In genomic region chr1:234433563-234434285, GRCh38 we compare ENCODE assay signal across 9 cellular contexts. TPM values are rescaled to one million over a fixed set of nuclear protein-coding genes. Genes with fewer than 3 reads are reported as not detected.
DNase-seq lines count a peak whose midpoint lies in the region; ATAC-seq, FAIRE-seq and TF ChIP-seq lines count a peak whose summit lies in the region.
"Had no signal": no experiment of that assay in that cellular context is flagged by ENCODE, and none has a peak within 500 bp of the region (broad histone marks: within the 10 kb centered on the region; RNA-seq: fewer than 3 reads in every experiment).

No MANE protein-coding gene starts in this region.

- H3K36me3 ChIP-seq in endothelial cell of umbilical vein (ENCODE audit: control insufficient read depth in 2 of 2, extremely low read depth in 1 of 2, insufficient read depth in 2 of 2, low read length in 2 of 2) = no peaks in the 10 kb centered on the region
- no peaks in the 10 kb centered on the region for H3K36me3 ChIP-seq in MM.1S (replicated peaks; ENCODE audit: insufficient read depth, low read length)
- H3K36me3 ChIP-seq in left ventricle myocardium inferior = peaks cover 39% of the 10 kb centered on the region

- H3K9ac ChIP-seq in endothelial cell of umbilical vein (replicated peaks; ENCODE audit: extremely low read depth, insufficient read depth, low read length) (no peak overlapping the region), MM.1S (ENCODE audit: low read length) (no peak overlapping the region)

- H4K20me1 ChIP-seq in endothelial cell of umbilical vein (replicated peaks; ENCODE audit: control insufficient read depth, extremely low read depth, insufficient read depth, low read length) = no peaks in the 10 kb centered on the region
- H4K20me1 ChIP-seq in MM.1S (ENCODE audit: insufficient read depth, low read length) = no peaks in the 10 kb centered on the region

- ATAC-seq in GM18861 (IDR thresholded peaks at IDR 0.05; ENCODE audit: unreplicated experiment) (peak; percentile 51), HG03442 (IDR thresholded peaks at IDR 0.05; ENCODE audit: unreplicated experiment) (peak; percentile 96), GM21528 (IDR thresholded peaks at IDR 0.05; ENCODE audit: low FRiP score, unreplicated experiment) (no peak)

- H3K9me1 ChIP-seq in endothelial cell of umbilical vein (replicated peaks; ENCODE audit: control insufficient read depth, extremely low read depth, insufficient read depth, low read length) = no peaks in the 10 kb centered on the region

- dilution Hi-C loops in endothelial cell of umbilical vein (cut with MboI; ENCODE audit: extremely low pct_ligation_motif_present, low sequenced_read_pairs) = no loop called here

- POLR2A ChIA-PET in AG04450 (lab: Yijun Ruan, JAX) = no interaction called here
- POLR2A ChIA-PET in endothelial cell of umbilical vein (lab: Charles Lee) = no interaction called here

- H3K4me3 ChIP-seq in AG04450 (ENCODE audit: low read depth, low read length) (no peak overlapping the region), endothelial cell of umbilical vein (replicated peaks in 1 of 3; ENCODE audit: insufficient read depth in 1 of 3, low read depth in 1 of 3, low read length in 3 of 3) (no peak overlapping the region), MM.1S (ENCODE audit: low read length) (no peak overlapping the region), left ventricle myocardium inferior (no peak overlapping the region)
- H3K4me3 ChIP-seq: esophagus squamous epithelium had no signal

- intact Hi-C loops in endothelial cell of umbilical vein (cut with micrococcal nuclease) (no loop called here), left ventricle myocardium inferior (cut with micrococcal nuclease) (no loop called here)

- H2AFZ ChIP-seq in endothelial cell of umbilical vein (ENCODE audit: low read depth, low read length) (peak overlapping the region; percentile 33), MM.1S (ENCODE audit: low read length) (no peak overlapping the region)

- no peak for TF ChIP-seq POLR2A in endothelial cell of umbilical vein (IDR thresholded peaks at IDR 0.05; ENCODE audit: low read depth, low read length)

- no TSS peak for BruUV-seq in endothelial cell of umbilical vein (replicated peaks; lab: Mats Ljungman, UMichigan)

- DNase-seq in AG04450 (ENCODE audit: low read depth, low spot score) (peak; percentile 18), endothelial cell of umbilical vein (ENCODE audit: low read depth, low spot score) (peak; percentile 38), frontal cortex (ENCODE audit: low spot score in 2 of 2) (no peak), MM.1S (no peak), left ventricle myocardium inferior (no peak)
- DNase-seq: esophagus squamous epithelium had no signal

- H3K27me3 ChIP-seq in AG04450 (ENCODE audit: control insufficient read depth, insufficient read depth, low read length) = no peaks in the 10 kb centered on the region
- no peaks in the 10 kb centered on the region for H3K27me3 ChIP-seq in endothelial cell of umbilical vein (ENCODE audit: control insufficient read depth in 2 of 2, insufficient read depth in 2 of 2, low read length in 2 of 2)
- H3K27me3 ChIP-seq in MM.1S (replicated peaks; ENCODE audit: insufficient read depth, low read length) = no peaks in the 10 kb centered on the region
- no peaks in the 10 kb centered on the region for H3K27me3 ChIP-seq in left ventricle myocardium inferior (ENCODE audit: low read depth)
- H3K27me3 ChIP-seq: esophagus squamous epithelium had no signal

- no peak overlapping the region for H3K4me2 ChIP-seq in endothelial cell of umbilical vein (ENCODE audit: insufficient read depth, low read length)
- no peak overlapping the region for H3K4me2 ChIP-seq in MM.1S (ENCODE audit: low read depth, low read length)

- CTCF ChIA-PET in AG04450 (lab: Charles Lee) (no interaction called here), endothelial cell of umbilical vein (lab: Charles Lee) (interaction anchor here (1.3 kb wide), 1 partner anchor 32 kb away, joined by 3 read pairs; no protein-coding TSS in a partner anchor)

- TF ChIP-seq CTCF in AG04450 (IDR thresholded peaks at IDR 0.05; ENCODE audit: low read depth, low read length) (no peak), endothelial cell of umbilical vein (IDR thresholded peaks at IDR 0.05; ENCODE audit: extremely low read depth in 1 of 2, insufficient read depth in 1 of 2, low read depth in 1 of 2, low read length in 2 of 2) (no peak), MM.1S (IDR thresholded peaks at IDR 0.05; ENCODE audit: low read length) (no peak), left ventricle myocardium inferior (IDR thresholded peaks at IDR 0.05; ENCODE audit: borderline replicate concordance) (no peak)

- H3K27ac ChIP-seq in AG04450 (ENCODE audit: low read depth, low read length) = no peak overlapping the region
- no peak overlapping the region for H3K27ac ChIP-seq in endothelial cell of umbilical vein (ENCODE audit: insufficient read depth, low read depth, low read length)
- no peak overlapping the region for H3K27ac ChIP-seq in MM.1S (ENCODE audit: low read length)
- H3K27ac ChIP-seq in left ventricle myocardium inferior (replicated peaks) = no peak overlapping the region
- H3K27ac ChIP-seq: esophagus squamous epithelium had no signal

- no peaks in the 10 kb centered on the region for H3K9me3 ChIP-seq in AG04450 (ENCODE audit: control insufficient read depth, insufficient read depth, low read length)
- H3K9me3 ChIP-seq in endothelial cell of umbilical vein (replicated peaks; ENCODE audit: control insufficient read depth, insufficient read depth, low read length) = no peaks in the 10 kb centered on the region
- H3K9me3 ChIP-seq in MM.1S (replicated peaks; ENCODE audit: insufficient read depth, low read length) = no peaks in the 10 kb centered on the region
- no peaks in the 10 kb centered on the region for H3K9me3 ChIP-seq in left ventricle myocardium inferior (replicated peaks)
- H3K9me3 ChIP-seq: esophagus squamous epithelium had no signal

- peak; percentile 69 for FAIRE-seq in endothelial cell of umbilical vein (lab: Jason Lieb, UNC)
- no peak for FAIRE-seq in frontal cortex (lab: Jason Lieb, UNC)

- H3K79me2 ChIP-seq in endothelial cell of umbilical vein (ENCODE audit: control insufficient read depth, insufficient read depth, low read length) (no peaks in the 10 kb centered on the region), MM.1S (ENCODE audit: low read length) (no peaks in the 10 kb centered on the region)

- H3K4me1 ChIP-seq in endothelial cell of umbilical vein (ENCODE audit: control insufficient read depth, extremely low read depth, insufficient read depth, low read length) = peaks cover 19% of the 10 kb centered on the region
- H3K4me1 ChIP-seq in MM.1S (ENCODE audit: low read length) = no peaks in the 10 kb centered on the region
- peaks cover 12% of the 10 kb centered on the region for H3K4me1 ChIP-seq in left ventricle myocardium inferior
- H3K4me1 ChIP-seq: esophagus squamous epithelium had no signal

- H3F3A ChIP-seq in MM.1S (ENCODE audit: insufficient read depth, low read length) = no peaks in the 10 kb centered on the region

- H3K9me2 ChIP-seq in MM.1S (replicated peaks; ENCODE audit: insufficient read depth, low read length) = no peaks in the 10 kb centered on the region

TF ChIP-seq in endothelial cell of umbilical vein, 7 proteins besides CTCF, POLR2A, EP300 and RAD21:
- peak; percentile 58 for TF ChIP-seq FOS (IDR thresholded peaks at IDR 0.05; ENCODE audit: borderline replicate concordance, insufficient read depth, low read length)
- no peak for TF ChIP-seq GATA2 (IDR thresholded peaks at IDR 0.05; ENCODE audit: insufficient read depth, insufficient read length, low read depth, low read length)
- TF ChIP-seq, protein P1, sequence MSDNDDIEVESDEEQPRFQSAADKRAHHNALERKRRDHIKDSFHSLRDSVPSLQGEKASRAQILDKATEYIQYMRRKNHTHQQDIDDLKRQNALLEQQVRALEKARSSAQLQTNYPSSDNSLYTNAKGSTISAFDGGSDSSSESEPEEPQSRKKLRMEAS (IDR thresholded peaks at IDR 0.05; ENCODE audit: insufficient read depth, insufficient read length) = no peak
TF ChIP-seq in endothelial cell of umbilical vein: peak in this region for 1.

RNA-seq across cellular contexts. Expression of gene TARBP1, which starts 45.3 kb away (rescaled TPM):
- polyA plus RNA-seq in AG04450 (2011; rRNA removed) (19.4 and 22.6 TPM in 2 replicates), endothelial cell of umbilical vein (17.3 and 20.4 TPM in 2 replicates)
- 11.2 and 14.5 TPM in 2 replicates for polyA minus RNA-seq in AG04450 (2011; rRNA and poly(A)+ RNA removed)
- total RNA-seq in endothelial cell of umbilical vein (21.0 and 23.4 TPM in 2 replicates), frontal cortex (63.2 TPM), left ventricle myocardium inferior (11.4 TPM)
- 13.1 and 14.5 TPM in 2 replicates for polyA plus RNA-seq in endothelial cell of umbilical vein (2011; cell fraction: cytosol; rRNA removed)
- 110 and 116 TPM in 2 replicates for polyA plus RNA-seq in endothelial cell of umbilical vein (2011; cell fraction: nucleus; rRNA removed)
- polyA plus RNA-seq in endothelial cell of umbilical vein (2012) = 17.4 and 18.0 TPM in 2 replicates
- polyA minus RNA-seq in endothelial cell of umbilical vein = 21.2 and 27.0 TPM in 2 replicates
- 14.7 TPM for polyA minus RNA-seq in endothelial cell of umbilical vein (2011; cell fraction: cytosol; rRNA and poly(A)+ RNA removed)
- 22.8 and 30.0 TPM in 2 replicates for polyA minus RNA-seq in endothelial cell of umbilical vein (2011; cell fraction: nucleus; rRNA and poly(A)+ RNA removed)

Comparison
In these comparisons a context has a peak if more than half of its experiments do, and no peak if none do; other contexts are left out.
1. DNase-seq: peak in AG04450 (single experiment) and endothelial cell of umbilical vein (single experiment); none in frontal cortex (0 of 2), MM.1S (single experiment) and left ventricle myocardium inferior (single experiment).